10 cellular contexts compared by ENCODE assay signal in genomic region chr15:38652998-38653397, GRCh38.
DNase-seq lines count a peak whose midpoint lies in the region; ATAC-seq, FAIRE-seq and TF ChIP-seq lines count a peak whose summit lies in the region.
"Had no signal": no experiment of that assay in that cellular context is flagged by ENCODE, and none has a peak within 500 bp of the region (broad histone marks: within the 10 kb centered on the region; RNA-seq: fewer than 3 reads in every experiment).

No MANE protein-coding gene starts in this region.

- no peaks in the 10 kb centered on the region for H3K36me3 Mint-ChIP-seq in WTC11

- peaks cover 5% of the 10 kb centered on the region; the same call in 1 of the 2 replicates for H3K9me3 Mint-ChIP-seq in WTC11

- POLR2A ChIA-PET in WTC11 (lab: Charles Lee) = no interaction called here

- no peak for TF ChIP-seq CTCF in WTC11 (IDR thresholded peaks at IDR 0.05)

- H3K27me3 Mint-ChIP-seq in WTC11 (ENCODE audit: low read depth) = no peaks in the 10 kb centered on the region; the same call in 1 of the 2 replicates

- no peak for DNase-seq in GM12892 (ENCODE audit: insufficient read length)
- DNase-seq in WTC11 (ENCODE audit: low spot score) = no peak
- peak; percentile 22 for DNase-seq in activated T-helper 9 cell treated with anti-CD3 and anti-CD28 coated beads, Interleukin-2, amount 50 U/mL, for 16 hours (ENCODE audit: low read depth)
- peak; percentile 59 for DNase-seq in stimulated activated CD4-positive, alpha-beta T cell treated with anti-CD3 and anti-CD28 coated beads, Interleukin-4, amount 100 ng/mL, for 24 hours
- DNase-seq in EL = no peak
- DNase-seq: NCI-H345, nephron progenitor cell had no signal

- no peak overlapping the region for H3K4me3 Mint-ChIP-seq in WTC11
- H3K4me3 Mint-ChIP-seq: nephron progenitor cell had no signal

- CTCF ChIA-PET in WTC11 (lab: Charles Lee) = interaction anchor here (0.9 to 5.0 kb wide), 5 partner anchors 47 to 657 kb away, joined by 3 to 31 read pairs (median 8); partner anchors contain the start of gene RASGRP1

- TF ChIP-seq POLR2A in GM12892 (IDR thresholded peaks at IDR 0.05; ENCODE audit: low read depth, low read length) = no peak

- FAIRE-seq in GM12892 (lab: Jason Lieb, UNC) = peak; percentile 77

- peak; percentile 33; the same call in 1 of the 2 replicates for ATAC-seq in WTC11
- no peak for ATAC-seq in HG03108 (IDR thresholded peaks at IDR 0.05; ENCODE audit: unreplicated experiment)
- ATAC-seq in HG02852 (IDR thresholded peaks at IDR 0.05; ENCODE audit: unreplicated experiment) = no peak
- no peak for ATAC-seq in HG02610 (IDR thresholded peaks at IDR 0.05; ENCODE audit: unreplicated experiment)

- H3K27ac Mint-ChIP-seq in WTC11 = no peak overlapping the region
- H3K27ac Mint-ChIP-seq: nephron progenitor cell had no signal

- H3K4me1 Mint-ChIP-seq in WTC11 = peaks cover 19% of the 10 kb centered on the region

TF ChIP-seq in WTC11, 78 proteins besides CTCF, POLR2A, EP300 and RAD21:
- TF ChIP-seq ZNF263 (CRISPR knock-in tag; IDR thresholded peaks at IDR 0.05; ENCODE audit: low read depth) (no peak), NFATC4 (CRISPR knock-in tag; IDR thresholded peaks at IDR 0.05) (no peak), IRF1 (CRISPR knock-in tag; IDR thresholded peaks at IDR 0.05) (no peak), PREB (CRISPR knock-in tag; IDR thresholded peaks at IDR 0.05; ENCODE audit: borderline replicate concordance) (no peak), NFE2L1 (CRISPR knock-in tag; IDR thresholded peaks at IDR 0.05) (no peak), ARID4B (CRISPR knock-in tag; IDR thresholded peaks at IDR 0.05; ENCODE audit: borderline replicate concordance) (no peak), ATF6 (CRISPR knock-in tag; IDR thresholded peaks at IDR 0.05) (no peak), ZNF138 (CRISPR knock-in tag; conservative IDR thresholded peaks at IDR 0.05) (no peak), CREM (CRISPR knock-in tag; IDR thresholded peaks at IDR 0.05) (no peak), NR1H2 (CRISPR knock-in tag; IDR thresholded peaks at IDR 0.05) (no peak), ZNF232 (CRISPR knock-in tag; IDR thresholded peaks at IDR 0.05) (no peak), JAZF1 (CRISPR knock-in tag; IDR thresholded peaks at IDR 0.05) (no peak)
- TF ChIP-seq, protein P1, sequence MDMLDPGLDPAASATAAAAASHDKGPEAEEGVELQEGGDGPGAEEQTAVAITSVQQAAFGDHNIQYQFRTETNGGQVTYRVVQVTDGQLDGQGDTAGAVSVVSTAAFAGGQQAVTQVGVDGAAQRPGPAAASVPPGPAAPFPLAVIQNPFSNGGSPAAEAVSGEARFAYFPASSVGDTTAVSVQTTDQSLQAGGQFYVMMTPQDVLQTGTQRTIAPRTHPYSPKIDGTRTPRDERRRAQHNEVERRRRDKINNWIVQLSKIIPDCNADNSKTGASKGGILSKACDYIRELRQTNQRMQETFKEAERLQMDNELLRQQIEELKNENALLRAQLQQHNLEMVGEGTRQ (CRISPR knock-in tag; IDR thresholded peaks at IDR 0.05) = no peak
- TF ChIP-seq, protein P2, sequence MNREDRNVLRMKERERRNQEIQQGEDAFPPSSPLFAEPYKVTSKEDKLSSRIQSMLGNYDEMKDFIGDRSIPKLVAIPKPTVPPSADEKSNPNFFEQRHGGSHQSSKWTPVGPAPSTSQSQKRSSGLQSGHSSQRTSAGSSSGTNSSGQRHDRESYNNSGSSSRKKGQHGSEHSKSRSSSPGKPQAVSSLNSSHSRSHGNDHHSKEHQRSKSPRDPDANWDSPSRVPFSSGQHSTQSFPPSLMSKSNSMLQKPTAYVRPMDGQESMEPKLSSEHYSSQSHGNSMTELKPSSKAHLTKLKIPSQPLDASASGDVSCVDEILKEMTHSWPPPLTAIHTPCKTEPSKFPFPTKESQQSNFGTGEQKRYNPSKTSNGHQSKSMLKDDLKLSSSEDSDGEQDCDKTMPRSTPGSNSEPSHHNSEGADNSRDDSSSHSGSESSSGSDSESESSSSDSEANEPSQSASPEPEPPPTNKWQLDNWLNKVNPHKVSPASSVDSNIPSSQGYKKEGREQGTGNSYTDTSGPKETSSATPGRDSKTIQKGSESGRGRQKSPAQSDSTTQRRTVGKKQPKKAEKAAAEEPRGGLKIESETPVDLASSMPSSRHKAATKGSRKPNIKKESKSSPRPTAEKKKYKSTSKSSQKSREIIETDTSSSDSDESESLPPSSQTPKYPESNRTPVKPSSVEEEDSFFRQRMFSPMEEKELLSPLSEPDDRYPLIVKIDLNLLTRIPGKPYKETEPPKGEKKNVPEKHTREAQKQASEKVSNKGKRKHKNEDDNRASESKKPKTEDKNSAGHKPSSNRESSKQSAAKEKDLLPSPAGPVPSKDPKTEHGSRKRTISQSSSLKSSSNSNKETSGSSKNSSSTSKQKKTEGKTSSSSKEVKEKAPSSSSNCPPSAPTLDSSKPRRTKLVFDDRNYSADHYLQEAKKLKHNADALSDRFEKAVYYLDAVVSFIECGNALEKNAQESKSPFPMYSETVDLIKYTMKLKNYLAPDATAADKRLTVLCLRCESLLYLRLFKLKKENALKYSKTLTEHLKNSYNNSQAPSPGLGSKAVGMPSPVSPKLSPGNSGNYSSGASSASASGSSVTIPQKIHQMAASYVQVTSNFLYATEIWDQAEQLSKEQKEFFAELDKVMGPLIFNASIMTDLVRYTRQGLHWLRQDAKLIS (CRISPR knock-in tag; IDR thresholded peaks at IDR 0.05; ENCODE audit: borderline replicate concordance) = no peak
TF ChIP-seq in WTC11: peak in this region for 0.

Comparison
In these comparisons a context has a peak if more than half of its experiments do, and no peak if none do; other contexts are left out.
1. DNase-seq: peak in activated T-helper 9 cell treated with anti-CD3 and anti-CD28 coated beads, Interleukin-2, amount 50 U/mL, for 16 hours (single experiment) and stimulated activated CD4-positive, alpha-beta T cell treated with anti-CD3 and anti-CD28 coated beads, Interleukin-4, amount 100 ng/mL, for 24 hours (single experiment); none in GM12892 (single experiment), WTC11 (single experiment) and EL (single experiment).